In genomic region chr5:166979576-166979975, GRCh38 we compare ENCODE assay signal across 11 cellular contexts. TPM values are rescaled to one million over a fixed set of nuclear protein-coding genes. Genes with fewer than 3 reads are reported as not detected.
A peak's percentile ranks its signal among the peaks of the same experiment; 100 is the strongest.
DNase-seq lines count a peak whose midpoint lies in the region; ATAC-seq, FAIRE-seq and TF ChIP-seq lines count a peak whose summit lies in the region.
"Had no signal": no experiment of that assay in that cellular context is flagged by ENCODE, and none has a peak within 500 bp of the region (broad histone marks: within the 10 kb centered on the region; RNA-seq: fewer than 3 reads in every experiment).

No MANE protein-coding gene starts in this region.

- POLR2A ChIA-PET in Caco-2 (lab: Charles Lee): interaction anchor here (0.6 kb wide), 1 partner anchor 32 kb away, joined by 3 read pairs; no protein-coding TSS in a partner anchor

- no peaks in the 10 kb centered on the region for H3K27me3 Mint-ChIP-seq in Caco-2 (ENCODE audit: insufficient read depth, unreplicated experiment)
- peaks cover 8% of the 10 kb centered on the region for H3K27me3 Mint-ChIP-seq in activated T-helper 2 cell treated with anti-CD3 and anti-CD28 coated beads, Interferon-gamma antibody, Interleukin-2, Interleukin-4, amounts not matched to agents 10 μg/mL and 5 μg/mL and 100 μg/mL, durations not matched to agents 14 hours and 24 hours and 36 hours (ENCODE audit: low read depth)

- FAIRE-seq in urothelium cell line (lab: Jason Lieb, UNC): no peak

- H3K4me3 ChIP-seq in Caco-2 (ENCODE audit: low read depth, low read length): peak overlapping the region; percentile 50
- H3K4me3 ChIP-seq in psoas muscle: peak overlapping the region; percentile 28
- H3K4me3 ChIP-seq: lung had no signal

- no peaks in the 10 kb centered on the region for H3K36me3 ChIP-seq in Caco-2 (ENCODE audit: control insufficient read depth, insufficient read depth, low read length)
- no peaks in the 10 kb centered on the region for H3K36me3 ChIP-seq in psoas muscle (ENCODE audit: insufficient read depth in 1 of 2, low read depth in 1 of 2)

- peaks cover 11% of the 10 kb centered on the region for H3K4me1 Mint-ChIP-seq in Caco-2 (ENCODE audit: low read depth, unreplicated experiment)
- peaks cover 2% of the 10 kb centered on the region for H3K4me1 Mint-ChIP-seq in activated T-helper 2 cell treated with anti-CD3 and anti-CD28 coated beads, Interferon-gamma antibody, Interleukin-2, Interleukin-4, amounts not matched to agents 10 μg/mL and 5 μg/mL and 100 μg/mL, durations not matched to agents 14 hours and 24 hours and 36 hours (ENCODE audit: low read depth)

- DNase-seq in Caco-2 (no peak), globus pallidus (ENCODE audit: low spot score) (peak; percentile 11), psoas muscle (no peak), putamen (ENCODE audit: low spot score) (no peak), urothelium cell line (ENCODE audit: low spot score) (no peak), NCI-H2029 (lab: John Stamatoyannopoulos, UW) (no peak)
- no peak for DNase-seq in activated T-helper 2 cell treated with anti-CD3 and anti-CD28 coated beads, Interferon-gamma antibody, Interleukin-2, Interleukin-4, amounts not matched to agents 10 μg/mL and 5 μg/mL and 100 μg/mL, durations not matched to agents 14 hours and 24 hours and 36 hours (ENCODE audit: low spot score)
- DNase-seq: NCI-H2081 treated with DMSO at 0.1 percent for 48 hours, T1000 had no signal

- H3K9me3 ChIP-seq in Caco-2: no peaks in the 10 kb centered on the region
- no peaks in the 10 kb centered on the region for H3K9me3 ChIP-seq in psoas muscle

- CTCF ChIA-PET in Caco-2 (lab: Charles Lee): interaction anchor here (0.6 kb wide), 1 partner anchor 86 kb away, joined by 6 read pairs; no protein-coding TSS in a partner anchor

- peak overlapping the region; percentile 87 for H3K4me3 Mint-ChIP-seq in Caco-2 (ENCODE audit: unreplicated experiment)
- peak overlapping the region; percentile 23 for H3K4me3 Mint-ChIP-seq in activated T-helper 2 cell treated with anti-CD3 and anti-CD28 coated beads, Interferon-gamma antibody, Interleukin-2, Interleukin-4, amounts not matched to agents 10 μg/mL and 5 μg/mL and 100 μg/mL, durations not matched to agents 14 hours and 24 hours and 36 hours (ENCODE audit: low read depth)

- H3K27me3 ChIP-seq in Caco-2 (replicated peaks; ENCODE audit: control insufficient read depth, insufficient read depth, low read length): no peaks in the 10 kb centered on the region
- H3K27me3 ChIP-seq in psoas muscle (ENCODE audit: insufficient read depth in 3 of 3, low read length in 2 of 3): peaks cover 0 to 26% (median 3%) of the 10 kb centered on the region in 3 donors

- intact Hi-C loops in Caco-2 (cut with micrococcal nuclease; ENCODE audit: unreplicated experiment) (no loop called here), psoas muscle (cut with DNase I) (no loop called here)
- intact Hi-C loops in activated T-helper 2 cell treated with anti-CD3 and anti-CD28 coated beads, Interferon-gamma antibody, Interleukin-2, Interleukin-4, amounts not matched to agents 10 μg/mL and 5 μg/mL and 100 μg/mL, durations not matched to agents 14 hours and 24 hours and 36 hours (cut with micrococcal nuclease): no loop called here

- TF ChIP-seq CTCF in Caco-2 (IDR thresholded peaks at IDR 0.05; ENCODE audit: insufficient read depth in 1 of 2, low read depth in 1 of 2, low read length in 1 of 2, severe bottlenecking in 1 of 2, unreplicated experiment in 1 of 2) (no peak), psoas muscle (IDR thresholded peaks at IDR 0.05) (no peak)

- no peaks in the 10 kb centered on the region for H3K36me3 Mint-ChIP-seq in Caco-2 (ENCODE audit: insufficient read depth, unreplicated experiment)
- H3K36me3 Mint-ChIP-seq in activated T-helper 2 cell treated with anti-CD3 and anti-CD28 coated beads, Interferon-gamma antibody, Interleukin-2, Interleukin-4, amounts not matched to agents 10 μg/mL and 5 μg/mL and 100 μg/mL, durations not matched to agents 14 hours and 24 hours and 36 hours (ENCODE audit: low read depth): no peaks in the 10 kb centered on the region

- no peaks in the 10 kb centered on the region for H3K9me3 Mint-ChIP-seq in Caco-2 (ENCODE audit: unreplicated experiment)
- no peaks in the 10 kb centered on the region for H3K9me3 Mint-ChIP-seq in activated T-helper 2 cell treated with anti-CD3 and anti-CD28 coated beads, Interferon-gamma antibody, Interleukin-2, Interleukin-4, amounts not matched to agents 10 μg/mL and 5 μg/mL and 100 μg/mL, durations not matched to agents 14 hours and 24 hours and 36 hours

- ATAC-seq in psoas muscle: no peak
- no peak for ATAC-seq in HG03097 (IDR thresholded peaks at IDR 0.05; ENCODE audit: low FRiP score, unreplicated experiment)

- no TSS peak for BruUV-seq in Caco-2 (replicated peaks; lab: Mats Ljungman, UMichigan)

- H3K4me1 ChIP-seq in Caco-2 (peaks cover 8% of the 10 kb centered on the region; the same call in 1 of the 2 replicates), psoas muscle (no peaks in the 10 kb centered on the region)

- H3K27ac Mint-ChIP-seq in Caco-2 (ENCODE audit: unreplicated experiment): peak overlapping the region; percentile 7
- no peak overlapping the region for H3K27ac Mint-ChIP-seq in activated T-helper 2 cell treated with anti-CD3 and anti-CD28 coated beads, Interferon-gamma antibody, Interleukin-2, Interleukin-4, amounts not matched to agents 10 μg/mL and 5 μg/mL and 100 μg/mL, durations not matched to agents 14 hours and 24 hours and 36 hours

- no peak overlapping the region for H3K27ac ChIP-seq in psoas muscle

- 1 to 3% (median 1%) methylated on average over 8 of the region's 8 CpGs for WGBS in psoas muscle, 3 donors

RNA-seq across cellular contexts. Expression of gene TENM2, which starts 0.7 kb away (rescaled TPM):
- 0.36 and 0.53 TPM in 2 replicates for total RNA-seq in Caco-2 (2022)
- total RNA-seq in activated T-helper 2 cell treated with anti-CD3 and anti-CD28 coated beads, Interferon-gamma antibody, Interleukin-2, Interleukin-4, amounts not matched to agents 10 μg/mL and 5 μg/mL and 100 μg/mL, durations not matched to agents 14 hours and 24 hours and 36 hours: not detected in 2 replicates
- total RNA-seq in psoas muscle: under 1 TPM in 3 of 4 donors, not detected in 1; 0.05 to 0.21 (median 0.15) TPM
- polyA plus RNA-seq in psoas muscle: under 1 TPM; 0.01 to 0.09 (median 0.01) TPM
